ENCODE assay signal across 11 cellular contexts in the genomic region with DNA sequence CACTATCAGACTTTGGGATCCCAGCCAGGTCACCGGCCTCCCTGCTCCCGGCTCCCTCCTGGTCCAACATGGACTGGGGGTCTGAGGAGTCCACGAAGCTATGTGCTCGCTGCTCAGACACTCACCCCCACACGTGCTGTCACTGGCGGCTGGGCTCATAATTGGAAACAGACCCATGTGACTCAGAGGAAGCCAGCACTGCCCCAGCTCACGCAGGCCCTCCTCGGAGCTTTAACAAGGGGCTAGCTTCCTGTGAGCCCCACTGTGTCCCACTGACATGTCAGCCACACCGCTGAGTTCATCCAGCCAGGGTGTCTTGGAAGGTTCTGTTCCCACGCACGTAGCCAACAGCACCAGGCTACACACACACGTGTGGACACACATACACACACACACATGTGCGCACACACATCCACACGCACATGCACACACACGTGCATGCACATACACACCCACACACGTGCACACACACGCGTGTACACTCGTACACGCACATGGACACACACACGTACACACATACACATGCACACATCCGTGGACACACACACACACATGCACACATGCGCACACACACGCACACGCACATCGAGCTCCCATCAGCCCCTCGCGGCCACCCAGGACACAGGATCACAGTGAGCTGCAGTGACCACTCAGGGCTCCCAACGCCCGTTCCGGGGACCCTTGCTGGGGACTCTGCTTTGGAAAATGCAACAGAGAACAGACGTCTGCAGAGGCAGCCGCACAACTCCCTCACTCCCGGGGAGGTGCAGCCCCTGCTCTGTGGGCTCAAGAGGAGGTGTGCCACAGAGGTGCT. TPM values are rescaled to one million over a fixed set of nuclear protein-coding genes. Genes with fewer than 3 reads are reported as not detected.
DNase-seq lines count a peak whose midpoint lies in the region; TF ChIP-seq lines count a peak whose summit lies in the region.
"Had no signal": no experiment of that assay in that cellular context is flagged by ENCODE, and none has a peak within 500 bp of the region (broad histone marks: within the 10 kb centered on the region; RNA-seq: fewer than 3 reads in every experiment).

No MANE protein-coding gene starts in this region.

- TF ChIP-seq CTCF in HFF-Myc (IDR thresholded peaks at IDR 0.05; ENCODE audit: low read depth, low read length, missing control alignments), result no peak
- TF ChIP-seq CTCF in chondrocyte (IDR thresholded peaks at IDR 0.05), result no peak
- TF ChIP-seq CTCF in mesothelial cell of epicardium (IDR thresholded peaks at IDR 0.05; ENCODE audit: unreplicated experiment), result no peak

- peak overlapping the region; percentile 29 for H3K27ac Mint-ChIP-seq in chondrocyte (ENCODE audit: unreplicated experiment)
- H3K27ac Mint-ChIP-seq in mesothelial cell of epicardium, result peak overlapping the region; percentile 39
- H3K27ac Mint-ChIP-seq: activated naive CD4-positive, alpha-beta T cell treated with anti-CD3 and anti-CD28 coated beads, Interleukin-2, amount 50 U/mL, for 72 hours had no signal

- H3K4me3 ChIP-seq in ACC112 (ENCODE audit: low read depth, low read length) (0 out of 2 replicates have a peak overlapping the region, but pooled peaks have one; percentile 5), HFF-Myc (replicated peaks; ENCODE audit: low read depth, low read length) (no peak overlapping the region)

- H3K27me3 ChIP-seq in ACC112 (ENCODE audit: insufficient read depth, low read length), result no peaks in the 10 kb centered on the region

- peak overlapping the region; percentile 78 for H3K27ac ChIP-seq in ACC112 (ENCODE audit: low read depth, low read length)
- H3K27ac ChIP-seq in caudate nucleus (ENCODE audit: low read depth, low read length), result no peak overlapping the region

- H3K4me1 Mint-ChIP-seq in chondrocyte (ENCODE audit: low read depth) (peaks cover 24% of the 10 kb centered on the region), mesothelial cell of epicardium (peaks cover 19% of the 10 kb centered on the region)

- H3K36me3 ChIP-seq in ACC112 (ENCODE audit: insufficient read depth, low read length), result no peaks in the 10 kb centered on the region

- DNase-seq in HFF-Myc (ENCODE audit: extremely low read depth, low read depth), result peak; percentile 97
- DNase-seq in chondrocyte (ENCODE audit: low spot score), result peak; percentile 78
- DNase-seq in mesothelial cell of epicardium (ENCODE audit: low spot score in 2 of 2, unreplicated experiment in 2 of 2), result no peak
- no peak for DNase-seq in caudate nucleus (lab: John Stamatoyannopoulos, UW)
- no peak for DNase-seq in NCI-H82 treated with DMSO at 0.1 percent for 48 hours (lab: John Stamatoyannopoulos, UW; ENCODE audit: unreplicated experiment)
- no peak for DNase-seq in SW480 (ENCODE audit: low spot score)
- no peak for DNase-seq in activated naive CD4-positive, alpha-beta T cell treated with Interleukin-2 at 50 U/mL for 16 hours
- DNase-seq: COR-L47, NCI-H1436 treated with DMSO at 0.1 percent for 48 hours had no signal

- H2AFZ ChIP-seq in ACC112 (ENCODE audit: low read length, unreplicated experiment), result no peak overlapping the region

- no peaks in the 10 kb centered on the region for H3K79me2 ChIP-seq in ACC112 (ENCODE audit: control insufficient read depth, insufficient read depth, low read length, unreplicated experiment)

- H3K27me3 Mint-ChIP-seq in chondrocyte (ENCODE audit: low read depth) (no peaks in the 10 kb centered on the region), mesothelial cell of epicardium (ENCODE audit: low read depth) (peaks cover 8% of the 10 kb centered on the region)

- H3K9me3 Mint-ChIP-seq in chondrocyte (ENCODE audit: low read depth), result no peaks in the 10 kb centered on the region
- H3K9me3 Mint-ChIP-seq in mesothelial cell of epicardium, result no peaks in the 10 kb centered on the region
- H3K9me3 Mint-ChIP-seq: activated naive CD4-positive, alpha-beta T cell treated with anti-CD3 and anti-CD28 coated beads, Interleukin-2, amount 50 U/mL, for 72 hours had no signal

- H3K36me3 Mint-ChIP-seq in chondrocyte (ENCODE audit: low read depth), result no peaks in the 10 kb centered on the region
- no peaks in the 10 kb centered on the region for H3K36me3 Mint-ChIP-seq in mesothelial cell of epicardium
- H3K36me3 Mint-ChIP-seq: activated naive CD4-positive, alpha-beta T cell treated with anti-CD3 and anti-CD28 coated beads, Interleukin-2, amount 50 U/mL, for 72 hours had no signal

- H3K4me1 ChIP-seq in ACC112 (ENCODE audit: control insufficient read depth, insufficient read depth, low read length, unreplicated experiment), result peaks cover 28% of the 10 kb centered on the region

- H3K4me3 Mint-ChIP-seq in chondrocyte (ENCODE audit: unreplicated experiment), result no peak overlapping the region
- no peak overlapping the region for H3K4me3 Mint-ChIP-seq in mesothelial cell of epicardium

RNA-seq across cellular contexts. Expression of gene COL6A2, which starts 18.3 kb away (rescaled TPM):
- total RNA-seq in chondrocyte, result 1,314 to 1,671 TPM (median 1,646 TPM) in 3 replicates
- 846 to 986 TPM (median 933 TPM) in 3 replicates for total RNA-seq in mesothelial cell of epicardium

Comparison
In these comparisons a context has a peak if more than half of its experiments do, and no peak if none do; other contexts are left out.
1. DNase-seq: peak in HFF-Myc (single experiment) and chondrocyte (single experiment); none in mesothelial cell of epicardium (0 of 2), caudate nucleus (0 of 61), NCI-H82 treated with DMSO at 0.1 percent for 48 hours (single experiment), SW480 (single experiment) and activated naive CD4-positive, alpha-beta T cell treated with Interleukin-2 at 50 U/mL for 16 hours (single experiment).